1 cellular context compared by ENCODE assay signal in the genomic region with DNA sequence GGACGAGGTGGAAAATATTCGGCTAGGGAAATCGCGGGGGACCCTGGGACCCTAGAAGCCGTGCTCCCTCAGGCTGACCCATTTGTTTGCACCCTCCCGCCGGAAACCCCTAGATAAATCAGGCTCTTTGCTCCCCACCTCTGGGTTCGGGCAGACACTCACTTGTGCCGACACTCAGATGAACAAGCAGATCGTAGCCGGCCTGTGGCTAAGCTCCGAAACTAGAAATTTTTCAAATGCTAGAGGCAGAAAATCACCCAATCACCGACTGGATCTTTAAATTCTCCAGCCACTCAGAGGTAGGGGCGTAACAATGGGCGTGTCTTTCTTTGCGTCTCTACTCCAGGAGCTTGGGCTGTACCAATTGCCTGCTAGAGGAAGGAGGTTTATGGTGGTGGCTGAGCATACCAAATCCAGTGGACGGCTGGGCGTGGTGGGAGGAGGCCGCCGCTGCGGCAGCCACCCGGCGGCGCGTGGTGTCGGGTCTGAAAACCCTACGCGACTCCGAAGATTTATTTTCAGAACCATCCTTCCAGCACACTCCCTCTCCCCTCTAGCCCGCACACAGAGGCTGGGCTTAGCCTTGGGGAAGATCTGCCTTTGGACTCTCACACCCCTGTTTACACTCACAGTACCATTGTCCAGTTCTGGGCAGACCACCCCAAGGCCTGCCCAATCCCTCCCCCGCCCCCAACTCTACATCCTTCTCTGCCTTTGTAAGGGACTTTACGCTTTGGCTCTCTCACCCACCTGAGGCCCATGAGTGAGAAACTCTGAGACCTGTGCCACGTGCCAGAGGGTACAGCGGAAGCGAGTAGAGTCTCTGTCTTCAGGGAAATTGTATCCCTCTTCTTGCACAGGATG.
TF ChIP-seq lines count a peak whose summit lies in the region.

A gene with protein sequence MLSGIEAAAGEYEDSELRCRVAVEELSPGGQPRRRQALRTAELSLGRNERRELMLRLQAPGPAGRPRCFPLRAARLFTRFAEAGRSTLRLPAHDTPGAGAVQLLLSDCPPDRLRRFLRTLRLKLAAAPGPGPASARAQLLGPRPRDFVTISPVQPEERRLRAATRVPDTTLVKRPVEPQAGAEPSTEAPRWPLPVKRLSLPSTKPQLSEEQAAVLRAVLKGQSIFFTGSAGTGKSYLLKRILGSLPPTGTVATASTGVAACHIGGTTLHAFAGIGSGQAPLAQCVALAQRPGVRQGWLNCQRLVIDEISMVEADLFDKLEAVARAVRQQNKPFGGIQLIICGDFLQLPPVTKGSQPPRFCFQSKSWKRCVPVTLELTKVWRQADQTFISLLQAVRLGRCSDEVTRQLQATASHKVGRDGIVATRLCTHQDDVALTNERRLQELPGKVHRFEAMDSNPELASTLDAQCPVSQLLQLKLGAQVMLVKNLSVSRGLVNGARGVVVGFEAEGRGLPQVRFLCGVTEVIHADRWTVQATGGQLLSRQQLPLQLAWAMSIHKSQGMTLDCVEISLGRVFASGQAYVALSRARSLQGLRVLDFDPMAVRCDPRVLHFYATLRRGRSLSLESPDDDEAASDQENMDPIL (minus strand): TSS at position 217 of the 864 bp plus-strand sequence. CDS start 1,312 bp downstream, outside the sequence.

TF ChIP-seq in HEK293, 187 proteins besides CTCF, POLR2A, EP300 and RAD21 (continued from another document):
- TF ChIP-seq, protein P1, sequence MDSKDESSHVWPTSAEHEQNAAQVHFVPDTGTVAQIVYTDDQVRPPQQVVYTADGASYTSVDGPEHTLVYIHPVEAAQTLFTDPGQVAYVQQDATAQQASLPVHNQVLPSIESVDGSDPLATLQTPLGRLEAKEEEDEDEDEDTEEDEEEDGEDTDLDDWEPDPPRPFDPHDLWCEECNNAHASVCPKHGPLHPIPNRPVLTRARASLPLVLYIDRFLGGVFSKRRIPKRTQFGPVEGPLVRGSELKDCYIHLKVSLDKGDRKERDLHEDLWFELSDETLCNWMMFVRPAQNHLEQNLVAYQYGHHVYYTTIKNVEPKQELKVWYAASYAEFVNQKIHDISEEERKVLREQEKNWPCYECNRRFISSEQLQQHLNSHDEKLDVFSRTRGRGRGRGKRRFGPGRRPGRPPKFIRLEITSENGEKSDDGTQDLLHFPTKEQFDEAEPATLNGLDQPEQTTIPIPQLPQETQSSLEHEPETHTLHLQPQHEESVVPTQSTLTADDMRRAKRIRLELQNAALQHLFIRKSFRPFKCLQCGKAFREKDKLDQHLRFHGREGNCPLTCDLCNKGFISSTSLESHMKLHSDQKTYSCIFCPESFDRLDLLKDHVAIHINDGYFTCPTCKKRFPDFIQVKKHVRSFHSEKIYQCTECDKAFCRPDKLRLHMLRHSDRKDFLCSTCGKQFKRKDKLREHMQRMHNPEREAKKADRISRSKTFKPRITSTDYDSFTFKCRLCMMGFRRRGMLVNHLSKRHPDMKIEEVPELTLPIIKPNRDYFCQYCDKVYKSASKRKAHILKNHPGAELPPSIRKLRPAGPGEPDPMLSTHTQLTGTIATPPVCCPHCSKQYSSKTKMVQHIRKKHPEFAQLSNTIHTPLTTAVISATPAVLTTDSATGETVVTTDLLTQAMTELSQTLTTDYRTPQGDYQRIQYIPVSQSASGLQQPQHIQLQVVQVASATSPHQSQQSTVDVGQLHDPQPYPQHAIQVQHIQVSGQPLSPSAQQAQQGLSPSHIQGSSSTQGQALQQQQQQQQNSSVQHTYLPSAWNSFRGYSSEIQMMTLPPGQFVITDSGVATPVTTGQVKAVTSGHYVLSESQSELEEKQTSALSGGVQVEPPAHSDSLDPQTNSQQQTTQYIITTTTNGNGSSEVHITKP (tag by site-specific recombination; IDR thresholded peaks at IDR 0.05): peak; percentile 99
- TF ChIP-seq ZNF211 (tag by site-specific recombination; IDR thresholded peaks at IDR 0.05; ENCODE audit: low read depth): no peak
- TF ChIP-seq, protein P2, sequence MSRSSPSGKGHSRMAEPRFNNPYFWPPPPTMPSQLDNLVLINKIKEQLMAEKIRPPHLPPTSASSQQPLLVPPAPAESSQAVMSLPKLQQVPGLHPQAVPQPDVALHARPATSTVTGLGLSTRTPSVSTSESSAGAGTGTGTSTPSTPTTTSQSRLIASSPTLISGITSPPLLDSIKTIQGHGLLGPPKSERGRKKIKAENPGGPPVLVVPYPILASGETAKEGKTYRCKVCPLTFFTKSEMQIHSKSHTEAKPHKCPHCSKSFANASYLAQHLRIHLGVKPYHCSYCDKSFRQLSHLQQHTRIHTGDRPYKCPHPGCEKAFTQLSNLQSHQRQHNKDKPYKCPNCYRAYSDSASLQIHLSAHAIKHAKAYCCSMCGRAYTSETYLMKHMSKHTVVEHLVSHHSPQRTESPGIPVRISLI (tag by site-specific recombination; IDR thresholded peaks at IDR 0.05): no peak
- peak; percentile 81 for TF ChIP-seq KLF10 (tag by site-specific recombination; IDR thresholded peaks at IDR 0.05)
- TF ChIP-seq ZNF521 (tag by site-specific recombination; IDR thresholded peaks at IDR 0.05): no peak
- TF ChIP-seq, protein P3, sequence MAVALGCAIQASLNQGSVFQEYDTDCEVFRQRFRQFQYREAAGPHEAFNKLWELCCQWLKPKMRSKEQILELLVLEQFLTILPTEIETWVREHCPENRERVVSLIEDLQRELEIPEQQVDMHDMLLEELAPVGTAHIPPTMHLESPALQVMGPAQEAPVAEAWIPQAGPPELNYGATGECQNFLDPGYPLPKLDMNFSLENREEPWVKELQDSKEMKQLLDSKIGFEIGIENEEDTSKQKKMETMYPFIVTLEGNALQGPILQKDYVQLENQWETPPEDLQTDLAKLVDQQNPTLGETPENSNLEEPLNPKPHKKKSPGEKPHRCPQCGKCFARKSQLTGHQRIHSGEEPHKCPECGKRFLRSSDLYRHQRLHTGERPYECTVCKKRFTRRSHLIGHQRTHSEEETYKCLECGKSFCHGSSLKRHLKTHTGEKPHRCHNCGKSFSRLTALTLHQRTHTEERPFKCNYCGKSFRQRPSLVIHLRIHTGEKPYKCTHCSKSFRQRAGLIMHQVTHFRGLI (tag by site-specific recombination; IDR thresholded peaks at IDR 0.05): no peak; the same call in 1 of the 2 replicates
- TF ChIP-seq ZNF121 (tag by site-specific recombination; IDR thresholded peaks at IDR 0.05): no peak
- TF ChIP-seq, protein P4, sequence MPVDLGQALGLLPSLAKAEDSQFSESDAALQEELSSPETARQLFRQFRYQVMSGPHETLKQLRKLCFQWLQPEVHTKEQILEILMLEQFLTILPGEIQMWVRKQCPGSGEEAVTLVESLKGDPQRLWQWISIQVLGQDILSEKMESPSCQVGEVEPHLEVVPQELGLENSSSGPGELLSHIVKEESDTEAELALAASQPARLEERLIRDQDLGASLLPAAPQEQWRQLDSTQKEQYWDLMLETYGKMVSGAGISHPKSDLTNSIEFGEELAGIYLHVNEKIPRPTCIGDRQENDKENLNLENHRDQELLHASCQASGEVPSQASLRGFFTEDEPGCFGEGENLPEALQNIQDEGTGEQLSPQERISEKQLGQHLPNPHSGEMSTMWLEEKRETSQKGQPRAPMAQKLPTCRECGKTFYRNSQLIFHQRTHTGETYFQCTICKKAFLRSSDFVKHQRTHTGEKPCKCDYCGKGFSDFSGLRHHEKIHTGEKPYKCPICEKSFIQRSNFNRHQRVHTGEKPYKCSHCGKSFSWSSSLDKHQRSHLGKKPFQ (tag by site-specific recombination; IDR thresholded peaks at IDR 0.05): peak; percentile 59
- TF ChIP-seq ZFHX2 (tag by site-specific recombination; conservative IDR thresholded peaks at IDR 0.05): no peak; the same call in none of the 2 replicates
- TF ChIP-seq OVOL3 (tag by site-specific recombination; IDR thresholded peaks at IDR 0.05): no peak
- peak; percentile 37; the same call in 1 of the 2 replicates for TF ChIP-seq ZNF629 (tag by site-specific recombination; IDR thresholded peaks at IDR 0.05)
- TF ChIP-seq, protein P5, sequence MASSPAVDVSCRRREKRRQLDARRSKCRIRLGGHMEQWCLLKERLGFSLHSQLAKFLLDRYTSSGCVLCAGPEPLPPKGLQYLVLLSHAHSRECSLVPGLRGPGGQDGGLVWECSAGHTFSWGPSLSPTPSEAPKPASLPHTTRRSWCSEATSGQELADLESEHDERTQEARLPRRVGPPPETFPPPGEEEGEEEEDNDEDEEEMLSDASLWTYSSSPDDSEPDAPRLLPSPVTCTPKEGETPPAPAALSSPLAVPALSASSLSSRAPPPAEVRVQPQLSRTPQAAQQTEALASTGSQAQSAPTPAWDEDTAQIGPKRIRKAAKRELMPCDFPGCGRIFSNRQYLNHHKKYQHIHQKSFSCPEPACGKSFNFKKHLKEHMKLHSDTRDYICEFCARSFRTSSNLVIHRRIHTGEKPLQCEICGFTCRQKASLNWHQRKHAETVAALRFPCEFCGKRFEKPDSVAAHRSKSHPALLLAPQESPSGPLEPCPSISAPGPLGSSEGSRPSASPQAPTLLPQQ (tag by site-specific recombination; IDR thresholded peaks at IDR 0.05): peak; percentile 46; the same call in 1 of the 2 replicates
TF ChIP-seq in HEK293: peak in this region for 30.
